8 cellular contexts compared by ENCODE assay signal in the genomic region with DNA sequence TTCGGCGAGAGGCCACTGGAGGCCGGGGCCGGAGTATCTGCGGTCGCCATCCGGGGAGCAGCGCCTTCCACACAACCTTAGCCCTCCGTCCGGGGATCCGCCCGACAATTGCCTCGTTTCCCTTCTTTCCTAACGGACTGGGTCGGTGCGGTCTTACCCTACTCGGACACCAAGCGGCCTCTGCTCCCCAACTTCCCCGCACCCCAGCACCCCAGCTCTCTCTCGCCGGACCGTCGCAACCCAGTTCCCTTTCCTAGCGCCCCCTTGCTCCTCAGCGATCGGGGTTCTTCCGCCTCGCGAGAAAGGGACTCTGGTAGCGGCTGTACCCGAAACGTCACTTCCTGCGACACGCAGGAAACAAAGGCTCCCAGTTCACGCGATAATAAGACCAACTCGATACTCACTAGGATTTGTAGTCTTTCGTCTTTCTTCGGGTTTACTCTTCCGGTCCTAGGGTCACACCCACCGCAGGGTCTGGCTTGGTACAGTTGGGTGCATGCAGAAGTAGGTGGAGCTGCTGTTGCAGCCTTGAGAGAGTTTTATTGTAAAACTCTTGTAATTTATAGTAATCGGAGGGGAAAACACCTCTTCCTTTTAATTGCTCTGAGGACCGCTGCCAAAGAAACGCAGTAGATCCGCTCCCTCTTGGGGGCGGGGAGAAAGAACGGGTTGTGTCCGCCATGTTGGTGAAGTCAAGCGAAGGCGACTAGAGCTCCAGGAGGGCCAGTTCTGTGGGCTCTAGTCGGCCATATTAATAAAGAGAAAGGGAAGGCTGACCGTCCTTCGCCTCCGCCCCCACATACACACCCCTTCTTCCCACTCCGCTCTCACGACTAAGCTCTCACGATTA. TPM values are rescaled to one million over a fixed set of nuclear protein-coding genes. Genes with fewer than 3 reads are reported as not detected.
DNase-seq lines count a peak whose midpoint lies in the region; ATAC-seq, FAIRE-seq and TF ChIP-seq lines count a peak whose summit lies in the region.

A gene (plus strand): TSS at position 741 of the 850 bp plus-strand sequence. CDS start 209 bp downstream, outside the sequence.
A gene with protein sequence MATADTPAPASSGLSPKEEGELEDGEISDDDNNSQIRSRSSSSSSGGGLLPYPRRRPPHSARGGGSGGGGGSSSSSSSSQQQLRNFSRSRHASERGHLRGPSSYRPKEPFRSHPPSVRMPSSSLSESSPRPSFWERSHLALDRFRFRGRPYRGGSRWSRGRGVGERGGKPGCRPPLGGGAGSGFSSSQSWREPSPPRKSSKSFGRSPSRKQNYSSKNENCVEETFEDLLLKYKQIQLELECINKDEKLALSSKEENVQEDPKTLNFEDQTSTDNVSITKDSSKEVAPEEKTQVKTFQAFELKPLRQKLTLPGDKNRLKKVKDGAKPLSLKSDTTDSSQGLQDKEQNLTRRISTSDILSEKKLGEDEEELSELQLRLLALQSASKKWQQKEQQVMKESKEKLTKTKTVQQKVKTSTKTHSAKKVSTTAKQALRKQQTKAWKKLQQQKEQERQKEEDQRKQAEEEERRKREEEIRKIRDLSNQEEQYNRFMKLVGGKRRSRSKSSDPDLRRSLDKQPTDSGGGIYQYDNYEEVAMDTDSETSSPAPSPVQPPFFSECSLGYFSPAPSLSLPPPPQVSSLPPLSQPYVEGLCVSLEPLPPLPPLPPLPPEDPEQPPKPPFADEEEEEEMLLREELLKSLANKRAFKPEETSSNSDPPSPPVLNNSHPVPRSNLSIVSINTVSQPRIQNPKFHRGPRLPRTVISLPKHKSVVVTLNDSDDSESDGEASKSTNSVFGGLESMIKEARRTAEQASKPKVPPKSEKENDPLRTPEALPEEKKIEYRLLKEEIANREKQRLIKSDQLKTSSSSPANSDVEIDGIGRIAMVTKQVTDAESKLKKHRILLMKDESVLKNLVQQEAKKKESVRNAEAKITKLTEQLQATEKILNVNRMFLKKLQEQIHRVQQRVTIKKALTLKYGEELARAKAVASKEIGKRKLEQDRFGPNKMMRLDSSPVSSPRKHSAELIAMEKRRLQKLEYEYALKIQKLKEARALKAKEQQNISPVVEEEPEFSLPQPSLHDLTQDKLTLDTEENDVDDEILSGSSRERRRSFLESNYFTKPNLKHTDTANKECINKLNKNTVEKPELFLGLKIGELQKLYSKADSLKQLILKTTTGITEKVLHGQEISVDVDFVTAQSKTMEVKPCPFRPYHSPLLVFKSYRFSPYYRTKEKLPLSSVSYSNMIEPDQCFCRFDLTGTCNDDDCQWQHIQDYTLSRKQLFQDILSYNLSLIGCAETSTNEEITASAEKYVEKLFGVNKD (N-terminal part only) (minus strand): TSS at position 288 of the 850 bp plus-strand sequence. CDS start 238 bp downstream, at position 50.

- FAIRE-seq in pancreas (lab: Jason Lieb, UNC) = peak; percentile 90

- intact Hi-C loops in Right ventricle myocardium superior (cut with DNase I) (loop anchor here (10.0 kb wide), 1 partner anchor 91 kb away; a partner anchor contains a TSS), pancreas (cut with DNase I) (no loop called here)

- peak; percentile 84 to 91 for TF ChIP-seq POLR2A in tibial nerve (IDR thresholded peaks at IDR 0.05)

- peak; percentile 98 for DNase-seq in GM12865 (ENCODE audit: low read depth)
- DNase-seq in NCI-H1105 (lab: John Stamatoyannopoulos, UW) = peak; percentile 99
- DNase-seq in SKM-1 treated with dmso at 0.1 percent for 144 hours (lab: John Stamatoyannopoulos, UW; ENCODE audit: unreplicated experiment) = peak; percentile 88
- peak; percentile 76 for DNase-seq in activated naive CD8-positive, alpha-beta T cell treated with anti-CD3 and anti-CD28 coated beads, Interleukin-2, amount 50 U/mL, for 16 hours (ENCODE audit: low read depth, low spot score)
- peak; percentile 94 for DNase-seq in Right ventricle myocardium superior
- DNase-seq in pancreas = peak; percentile 86 to 97 (median 92)
- DNase-seq in tibial nerve (ENCODE audit: low spot score in 2 of 2) = peak; percentile 82 to 94

- TF ChIP-seq EP300 in tibial nerve (IDR thresholded peaks at IDR 0.05) = peak; percentile 74 to 97

- H3K4me3 ChIP-seq in GM12865 (ENCODE audit: low read depth, low read length) = peak within 1 kb of the TSS; percentile 82
- peak within 1 kb of the TSS; percentile 70 to 89 (median 81) for H3K4me3 ChIP-seq in pancreas
- H3K4me3 ChIP-seq in tibial nerve = peak within 1 kb of the TSS; percentile 79 to 94 (median 84)

- ATAC-seq in HG02642 (IDR thresholded peaks at IDR 0.05; ENCODE audit: poor library complexity, unreplicated experiment) (peak; percentile 90), Right ventricle myocardium superior (ENCODE audit: poor library complexity) (peak; percentile 98), pancreas (peak; percentile 87 to 95 (median 91))

- H3K9me3 ChIP-seq in pancreas (no peaks in the 10 kb centered on the region), tibial nerve (no peaks in the 10 kb centered on the region)

- H3K36me3 ChIP-seq in pancreas (peaks cover 0 to 11% (median 0%) of the 10 kb centered on the region in 3 donors), tibial nerve (peaks cover 0 to 9% (median 0%) of the 10 kb centered on the region in 3 donors)

- TF ChIP-seq CTCF in GM12865 (IDR thresholded peaks at IDR 0.05; ENCODE audit: insufficient read depth, low read depth, low read length, missing control alignments) (peak; percentile 38), pancreas (IDR thresholded peaks at IDR 0.05) (no peak), tibial nerve (IDR thresholded peaks at IDR 0.05) (peak in 4 of 5 experiments; percentile 16 to 41 (median 25))

- H3K27me3 ChIP-seq in pancreas (no peaks in the 10 kb centered on the region), tibial nerve (no peaks in the 10 kb centered on the region)

- H3K4me1 ChIP-seq in pancreas = peaks cover 11 to 35% (median 28%) of the 10 kb centered on the region in 3 donors
- peaks cover 0 to 41% (median 17%) of the 10 kb centered on the region in 4 donors for H3K4me1 ChIP-seq in tibial nerve

- whole genome bisulfite sequencing in pancreas, 2 donors = 0 to 1% methylated on average over 57 of the region's 57 CpGs
- WGBS in tibial nerve, 2 donors = 1% methylated on average over 57 of the region's 57 CpGs

- peak within 1 kb of the TSS; percentile 93 to 100 (median 96) for H3K27ac ChIP-seq in pancreas
- peak within 1 kb of the TSS; percentile 83 to 95 (median 93) for H3K27ac ChIP-seq in tibial nerve

RNA-seq across cellular contexts. Expression of the first gene that starts in this region (rescaled TPM):
- total RNA-seq in Right ventricle myocardium superior (10.2 TPM), pancreas (1 to 10 TPM; 1.2 to 4.3 (median 2.3) TPM), tibial nerve (1 to 10 TPM; 2.1 to 5.0 (median 2.3) TPM)
- polyA plus RNA-seq in pancreas = 1 to 10 TPM; 1.1 to 3.1 TPM

RNA-seq across cellular contexts. Expression of the second gene that starts in this region (rescaled TPM):
- total RNA-seq in Right ventricle myocardium superior (17.9 TPM), pancreas (10 to 100 TPM in 5 of 6 donors, 1 to 10 TPM in 1; 8.6 to 32.6 (median 18.2) TPM), tibial nerve (10 to 100 TPM; 47.1 to 95.3 (median 79.8) TPM)
- 10 to 100 TPM; 19.1 to 20.3 TPM for polyA plus RNA-seq in pancreas

Comparison
In these comparisons a context has a peak if more than half of its experiments do, and no peak if none do; other contexts are left out.
1. Peak in every context shown above with its lines: DNase-seq, ATAC-seq, H3K4me3 ChIP-seq and H3K27ac ChIP-seq.
2. CTCF ChIP-seq: peak in GM12865 (single experiment) and tibial nerve (4 of 5); none in pancreas (0 of 4).